ENCODE assay signal across 8 cellular contexts in genomic region chr1:1305300-1306069, GRCh38. TPM values are rescaled to one million over a fixed set of nuclear protein-coding genes. Genes with fewer than 3 reads are reported as not detected.
A peak's percentile ranks its signal among the peaks of the same experiment; 100 is the strongest.
DNase-seq lines count a peak whose midpoint lies in the region; ATAC-seq and TF ChIP-seq lines count a peak whose summit lies in the region.

No MANE protein-coding gene starts in this region.

- peaks cover 0 to 35% (median 19%) of the 10 kb centered on the region in 4 donors for H3K4me1 ChIP-seq in right lobe of liver

- peak; percentile 71 for DNase-seq in GF-D8 (lab: John Stamatoyannopoulos, UW)
- peak; percentile 70 for DNase-seq in M059J (ENCODE audit: low read depth)
- DNase-seq in WTC11 (ENCODE audit: low spot score), result no peak
- peak; percentile 66 for DNase-seq in cerebellum (ENCODE audit: low spot score)
- DNase-seq in right lobe of liver, result peak in 1 of 3 donors; percentile 59
- DNase-seq in stimulated activated CD8-positive, alpha-beta memory T cell treated with anti-CD3 and anti-CD28 coated beads, Interleukin-15, amount 100 ng/mL, for 4 hours (ENCODE audit: low read depth in 2 of 2), result peak; percentile 66 to 67

- peak overlapping the region in 2 of 3 donors; percentile 9 to 16 for H3K4me3 ChIP-seq in right lobe of liver

- peak overlapping the region; percentile 71 for H3K4me3 Mint-ChIP-seq in WTC11

- H3K36me3 ChIP-seq in right lobe of liver, result no peaks in the 10 kb centered on the region

- POLR2A ChIA-PET in WTC11 (lab: Charles Lee), result interaction anchor here (1.1 to 2.6 kb wide), 2 partner anchors 10 to 13 kb away, joined by 5 to 7 read pairs; no protein-coding TSS in a partner anchor

- H3K36me3 Mint-ChIP-seq in WTC11, result no peaks in the 10 kb centered on the region

- intact Hi-C loops in right lobe of liver (cut with DNase I), result no loop called here

- H3K27ac ChIP-seq in right lobe of liver, result peak overlapping the region in 2 of 3 donors; percentile 29 to 47

- ATAC-seq in WTC11 (peak; percentile 2; the same call in 1 of the 2 replicates), right lobe of liver (peak in 1 of 4 donors; percentile 6), HG02938 (IDR thresholded peaks at IDR 0.05; ENCODE audit: unreplicated experiment) (no peak), GM19467 (IDR thresholded peaks at IDR 0.05; ENCODE audit: unreplicated experiment) (no peak)

- peaks cover 6% of the 10 kb centered on the region; the same call in 1 of the 2 replicates for H3K27me3 Mint-ChIP-seq in WTC11 (ENCODE audit: low read depth)

- H3K27me3 ChIP-seq in right lobe of liver, result no peaks in the 10 kb centered on the region

- no peak for TF ChIP-seq CTCF in WTC11 (IDR thresholded peaks at IDR 0.05)
- no peak for TF ChIP-seq CTCF in right lobe of liver (IDR thresholded peaks at IDR 0.05)

- H3K4me1 Mint-ChIP-seq in WTC11, result peaks cover 21% of the 10 kb centered on the region

- H3K27ac Mint-ChIP-seq in WTC11, result peak overlapping the region; percentile 87

- no peaks in the 10 kb centered on the region for H3K9me3 Mint-ChIP-seq in WTC11

- no peaks in the 10 kb centered on the region for H3K9me3 ChIP-seq in right lobe of liver

- no peak for TF ChIP-seq POLR2A in right lobe of liver (IDR thresholded peaks at IDR 0.05)

- WGBS in right lobe of liver (ENCODE audit: insufficient coverage, low coverage, low lambda C conversion rate, missing lambda C conversion rate), result 20% methylated on average over 12 of the region's 25 CpGs

- CTCF ChIA-PET in WTC11 (lab: Charles Lee), result interaction anchor here (0.6 to 7.6 kb wide), 13 partner anchors 10 to 272 kb away, joined by 3 to 81 read pairs (median 3); partner anchors contain the start of gene CCNL2

TF ChIP-seq in WTC11, 78 proteins besides CTCF, POLR2A, EP300 and RAD21:
- TF ChIP-seq ZNF396 (CRISPR knock-in tag; IDR thresholded peaks at IDR 0.05; ENCODE audit: borderline replicate concordance) (no peak), ZNF263 (CRISPR knock-in tag; IDR thresholded peaks at IDR 0.05; ENCODE audit: low read depth) (0 out of 2 replicates have a peak, but pooled peaks have one; percentile 36)

RNA-seq across cellular contexts. Expression of gene ACAP3, which starts 2.2 kb away (rescaled TPM):
- total RNA-seq in M059J (2014; rRNA removed; shearing (Covaris generic)), result 13.9 and 15.3 TPM in 2 replicates
- 25.1 to 42.2 TPM (median 30.7 TPM) in 3 replicates for total RNA-seq in WTC11 (2021)
- total RNA-seq in cerebellum, result 83.3 TPM
- total RNA-seq in right lobe of liver, result 10 to 100 TPM; 20.1 to 28.0 (median 22.0) TPM

RNA-seq across cellular contexts. Expression of gene PUSL1, which starts 2.9 kb away (rescaled TPM):
- 23.6 and 40.3 TPM in 2 replicates for total RNA-seq in M059J (2014; rRNA removed; shearing (Covaris generic))
- total RNA-seq in WTC11 (2021) (42.5 to 51.5 TPM (median 43.6 TPM) in 3 replicates), cerebellum (10.5 TPM), right lobe of liver (10 to 100 TPM in 2 of 6 experiments, 1 to 10 TPM in 4; 5.6 to 21.6 (median 8.4) TPM)

RNA-seq across cellular contexts. Expression of gene INTS11, which starts 19.0 kb away (rescaled TPM):
- 74.7 and 87.4 TPM in 2 replicates for total RNA-seq in M059J (2014; rRNA removed; shearing (Covaris generic))
- total RNA-seq in WTC11 (2021) (144 to 170 TPM (median 160 TPM) in 3 replicates), cerebellum (47.8 TPM), right lobe of liver (10 to 100 TPM; 35.1 to 52.4 (median 43.5) TPM)

RNA-seq across cellular contexts. Expression of gene CPTP, which starts 19.1 kb away (rescaled TPM):
- total RNA-seq in M059J (2014; rRNA removed; shearing (Covaris generic)), result 22.4 and 35.1 TPM in 2 replicates
- total RNA-seq in WTC11 (2021) (10.3 to 14.4 TPM (median 12.3 TPM) in 3 replicates), cerebellum (10.6 TPM), right lobe of liver (10 to 100 TPM; 26.9 to 57.7 (median 33.1) TPM)

RNA-seq across cellular contexts. Expression of gene SCNN1D, which starts 25.2 kb away (rescaled TPM):
- 0.62 TPM in 1 of 2 replicates, not detected in the other for total RNA-seq in M059J (2014; rRNA removed; shearing (Covaris generic))
- total RNA-seq in WTC11 (2021) (4.7 to 8.5 TPM (median 6.4 TPM) in 3 replicates), cerebellum (4.4 TPM), right lobe of liver (1 to 10 TPM; 1.7 to 6.2 (median 3.4) TPM)
